9 cellular contexts compared by ENCODE assay signal in genomic region chr11:112175596-112175947, GRCh38. TPM values are rescaled to one million over a fixed set of nuclear protein-coding genes. Genes with fewer than 3 reads are reported as not detected.
DNase-seq lines count a peak whose midpoint lies in the region; ATAC-seq lines count a peak whose summit lies in the region.
"Had no signal": no experiment of that assay in that cellular context is flagged by ENCODE, and none has a peak within 500 bp of the region (broad histone marks: within the 10 kb centered on the region; RNA-seq: fewer than 3 reads in every experiment).

No MANE protein-coding gene starts in this region.

- H3K27ac ChIP-seq in rectal smooth muscle tissue (ENCODE audit: low read depth, low read length) = peak overlapping the region; percentile 67
- H3K27ac ChIP-seq: skin epidermis had no signal

- intact Hi-C loops in left ventricle myocardium superior (cut with micrococcal nuclease) = no loop called here

- H3K27me3 Mint-ChIP-seq in activated naive CD8-positive, alpha-beta T cell treated with anti-CD3 and anti-CD28 coated beads for 36 hours = peaks cover 44% of the 10 kb centered on the region

- H3K9ac ChIP-seq in ES-I3 (ENCODE audit: low read depth, low read length) (peak overlapping the region; percentile 26; the same call in 1 of the 2 replicates), rectal smooth muscle tissue (ENCODE audit: low read length) (no peak overlapping the region)

- H3K27ac Mint-ChIP-seq in activated naive CD8-positive, alpha-beta T cell treated with anti-CD3 and anti-CD28 coated beads for 36 hours = no peak overlapping the region

- H3K4me1 ChIP-seq in ES-I3 (ENCODE audit: insufficient read depth, low read length) (no peaks in the 10 kb centered on the region), rectal smooth muscle tissue (ENCODE audit: control insufficient read depth, insufficient read depth, low read length) (peaks cover 11% of the 10 kb centered on the region)

- H3K36me3 ChIP-seq in ES-I3 (ENCODE audit: insufficient read depth, low read length) = no peaks in the 10 kb centered on the region
- H3K36me3 ChIP-seq in rectal smooth muscle tissue (ENCODE audit: control insufficient read depth, insufficient read depth, low read length) = no peaks in the 10 kb centered on the region

- H3K4me3 ChIP-seq in rectal smooth muscle tissue (ENCODE audit: low read length) = peak overlapping the region; percentile 30

- H3K36me3 Mint-ChIP-seq in activated naive CD8-positive, alpha-beta T cell treated with anti-CD3 and anti-CD28 coated beads for 36 hours = no peaks in the 10 kb centered on the region

- no peaks in the 10 kb centered on the region for H3K27me3 ChIP-seq in rectal smooth muscle tissue (ENCODE audit: control insufficient read depth, insufficient read depth, low read length)

- H3K4me3 Mint-ChIP-seq in activated naive CD8-positive, alpha-beta T cell treated with anti-CD3 and anti-CD28 coated beads for 36 hours = peak overlapping the region; percentile 22

- H3K4me1 Mint-ChIP-seq in activated naive CD8-positive, alpha-beta T cell treated with anti-CD3 and anti-CD28 coated beads for 36 hours = peaks cover 11% of the 10 kb centered on the region

- DNase-seq in activated naive CD8-positive, alpha-beta T cell treated with anti-CD3 and anti-CD28 coated beads for 36 hours = no peak
- DNase-seq in left ventricle myocardium superior (no peak), COR-L47 (lab: John Stamatoyannopoulos, UW) (no peak), NCI-H2196 treated with DMSO at 0.1 percent for 48 hours (lab: John Stamatoyannopoulos, UW; ENCODE audit: unreplicated experiment) (no peak), T1000 (lab: John Stamatoyannopoulos, UW) (no peak)

- no peaks in the 10 kb centered on the region for H3K9me3 ChIP-seq in ES-I3 (ENCODE audit: control insufficient read depth, insufficient read depth, low read length)

- peak; percentile 63 for ATAC-seq in left ventricle myocardium superior
- no peak for ATAC-seq in HG03439 (IDR thresholded peaks at IDR 0.05; ENCODE audit: unreplicated experiment)

- no peaks in the 10 kb centered on the region for H3K9me3 Mint-ChIP-seq in activated naive CD8-positive, alpha-beta T cell treated with anti-CD3 and anti-CD28 coated beads for 36 hours

RNA-seq across cellular contexts. Expression of gene BCO2, which starts 0.3 kb away (rescaled TPM):
- total RNA-seq in activated naive CD8-positive, alpha-beta T cell treated with anti-CD3 and anti-CD28 coated beads for 36 hours = under 1 TPM; 0.40 to 0.41 TPM
- total RNA-seq in left ventricle myocardium superior = 137 TPM

RNA-seq across cellular contexts. Expression of gene TEX12, which starts 8.4 kb away (rescaled TPM):
- total RNA-seq in activated naive CD8-positive, alpha-beta T cell treated with anti-CD3 and anti-CD28 coated beads for 36 hours = under 1 TPM; 0.25 to 0.26 TPM
- not detected for total RNA-seq in left ventricle myocardium superior

RNA-seq across cellular contexts. Expression of gene IL18, which starts 11.7 kb away (rescaled TPM):
- total RNA-seq in activated naive CD8-positive, alpha-beta T cell treated with anti-CD3 and anti-CD28 coated beads for 36 hours = under 1 TPM in 1 of 2 experiments, not detected in 1; 0.14 TPM
- 2.3 TPM for total RNA-seq in left ventricle myocardium superior

RNA-seq across cellular contexts. Expression of gene PTS, which starts 50.7 kb away (rescaled TPM):
- 10 to 100 TPM; 28.9 to 31.0 TPM for total RNA-seq in activated naive CD8-positive, alpha-beta T cell treated with anti-CD3 and anti-CD28 coated beads for 36 hours
- 25.2 TPM for total RNA-seq in left ventricle myocardium superior

Comparison
In these comparisons a context has a peak if more than half of its experiments do, and no peak if none do; other contexts are left out.
1. RNA of gene BCO2, which starts 0.3 kb away (total RNA-seq): 137 TPM in left ventricle myocardium superior (single experiment); 0.40 to 0.41 TPM in activated naive CD8-positive, alpha-beta T cell treated with anti-CD3 and anti-CD28 coated beads for 36 hours; every median in the first group is over 10 times any median in the second.